In the genomic region with DNA sequence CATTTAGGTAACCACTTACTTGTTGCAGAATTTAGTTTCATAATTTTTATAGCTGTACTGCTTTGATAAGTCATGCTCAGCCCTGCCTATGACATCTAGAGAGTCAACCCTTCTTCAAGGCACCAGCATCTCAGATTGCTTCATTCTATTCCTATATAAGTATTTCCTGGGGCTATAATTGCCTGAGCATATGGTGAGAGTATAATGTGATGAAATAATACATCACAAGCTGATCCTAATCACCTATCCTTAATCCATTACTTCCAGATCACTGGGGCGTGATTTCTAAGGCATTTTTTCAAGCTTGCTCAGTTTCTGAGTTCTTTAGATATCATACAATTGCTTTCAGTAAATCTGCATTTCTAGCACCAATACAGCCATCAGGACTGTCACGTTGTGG, we compare ENCODE assay signal across 23 cellular contexts.
DNase-seq lines count a peak whose midpoint lies in the region; ATAC-seq and TF ChIP-seq lines count a peak whose summit lies in the region.
"Had no signal": no experiment of that assay in that cellular context is flagged by ENCODE, and none has a peak within 500 bp of the region (broad histone marks: within the 10 kb centered on the region; RNA-seq: fewer than 3 reads in every experiment).

No MANE protein-coding gene starts in this region.

- H3K9ac ChIP-seq in SK-N-SH = no peak overlapping the region
- H3K9ac ChIP-seq: BLaER1 treated with 17β-estradiol and CSF1 and Interleukin-3, amounts not matched to agents 10 nM and 100 nM had no signal

- CTCF ChIA-PET in SK-N-SH (lab: Yijun Ruan, JAX) = interaction anchor here (1.1 kb wide), 1 partner anchor 201 kb away, joined by 3 read pairs; no protein-coding TSS in a partner anchor

- TF ChIP-seq POLR2A in gastrocnemius medialis (IDR thresholded peaks at IDR 0.05) = no peak

- H3K4me2 ChIP-seq in SK-N-SH = no peak overlapping the region

- peak in 1 of 2 experiments; percentile 25; a peak in 1 of 4 replicates for TF ChIP-seq EP300 in SK-N-SH (IDR thresholded peaks at IDR 0.05; ENCODE audit: borderline replicate concordance in 1 of 2, low read depth in 1 of 2, low read length in 1 of 2)

- TF ChIP-seq RAD21 in SK-N-SH (IDR thresholded peaks at IDR 0.05; ENCODE audit: low read length) = no peak

- no peak for ATAC-seq in SK-N-SH treated with all-trans-retinoic acid at 6 μM for 48 hours
- no peak for ATAC-seq in gastrocnemius medialis
- ATAC-seq: GM12878, K562, PC-3, T-cell had no signal

- H3K27ac ChIP-seq in SK-N-SH (ENCODE audit: low read depth in 2 of 2, low read length in 1 of 2) (no peak overlapping the region), gastrocnemius medialis (no peak overlapping the region)
- H3K27ac ChIP-seq: BLaER1 treated with 17β-estradiol and CSF1 and Interleukin-3, amounts not matched to agents 10 nM and 100 nM; SJCRH30 had no signal

- in situ Hi-C loops in gastrocnemius medialis (cut with MboI; ENCODE audit: low sequenced_read_pairs in 4 of 4) = no loop called here

- 30% methylated on average over 2 of the region's 2 CpGs for whole genome bisulfite sequencing in SK-N-SH (ENCODE audit: low lambda C conversion rate)

- no peak overlapping the region for H3K4me3 ChIP-seq in SK-N-SH (ENCODE audit: low read depth in 2 of 2, low read length in 1 of 2)
- no peak overlapping the region for H3K4me3 ChIP-seq in gastrocnemius medialis
- H3K4me3 ChIP-seq: BLaER1 treated with 17β-estradiol and CSF1 and Interleukin-3, amounts not matched to agents 10 nM and 100 nM; GM12878; K562; SJCRH30 had no signal

- no peaks in the 10 kb centered on the region for H3K27me3 ChIP-seq in SK-N-SH (ENCODE audit: insufficient read depth)
- H3K27me3 ChIP-seq in gastrocnemius medialis = no peaks in the 10 kb centered on the region
- H3K27me3 ChIP-seq: BLaER1 treated with 17β-estradiol and CSF1 and Interleukin-3, amounts not matched to agents 10 nM and 100 nM; SJCRH30 had no signal

- no peaks in the 10 kb centered on the region for H4K20me1 ChIP-seq in SK-N-SH (ENCODE audit: insufficient read depth)
- H4K20me1 ChIP-seq: BLaER1 treated with 17β-estradiol and CSF1 and Interleukin-3, amounts not matched to agents 10 nM and 100 nM had no signal

- POLR2A ChIA-PET in SK-N-SH (lab: Yijun Ruan, JAX) = no interaction called here

- H3K36me3 ChIP-seq in SK-N-SH (replicated peaks in 1 of 2; ENCODE audit: control insufficient read depth in 1 of 2, insufficient read depth in 2 of 2, low read length in 1 of 2) (no peaks in the 10 kb centered on the region), gastrocnemius medialis (no peaks in the 10 kb centered on the region)
- H3K36me3 ChIP-seq: BLaER1 treated with 17β-estradiol and CSF1 and Interleukin-3, amounts not matched to agents 10 nM and 100 nM; SJCRH30 had no signal

- TF ChIP-seq CTCF in SK-N-SH (IDR thresholded peaks at IDR 0.05) (no peak), gastrocnemius medialis (IDR thresholded peaks at IDR 0.05 in 4 of 5, conservative IDR thresholded peaks at IDR 0.05 in 1 of 5) (no peak)

- DNase-seq in SK-N-SH = no peak
- peak; percentile 57 for DNase-seq in HCEC 1CT
- peak; percentile 44 for DNase-seq in astrocyte of the hippocampus (ENCODE audit: low read depth, low spot score)
- DNase-seq in renal cortical epithelial cell (ENCODE audit: low read depth) = peak; percentile 40
- DNase-seq in LoVo (ENCODE audit: low spot score) = no peak
- no peak for DNase-seq in activated CD4-positive, alpha-beta T cell treated with anti-CD3 and anti-CD28 coated beads, Interleukin-2, amount 50 U/mL, for 48 hours
- no peak for DNase-seq in gastrocnemius medialis
- DNase-seq: 8988T; AML-193; CD4-positive, alpha-beta T cell; GDM1; GOT3; MM.1S; NCI-H2029; NCI-H226; NCI-H510A; SJCRH30; T-cell had no signal

- H3K79me2 ChIP-seq in SK-N-SH (ENCODE audit: insufficient read depth) = no peaks in the 10 kb centered on the region

- H2AFZ ChIP-seq in SK-N-SH (ENCODE audit: low read depth) = no peak overlapping the region

- H3F3A ChIP-seq in SK-N-SH (replicated peaks; ENCODE audit: insufficient read depth) = no peaks in the 10 kb centered on the region

- H3K9me3 ChIP-seq in SK-N-SH (no peaks in the 10 kb centered on the region), gastrocnemius medialis (no peaks in the 10 kb centered on the region)
- H3K9me3 ChIP-seq: SJCRH30 had no signal

- H3K9me2 ChIP-seq in SK-N-SH = no peaks in the 10 kb centered on the region

- intact Hi-C loops in gastrocnemius medialis (cut with DNase I; ENCODE audit: low total_unique reads) = no loop called here

- H3K4me1 ChIP-seq in SK-N-SH (ENCODE audit: control insufficient read depth in 1 of 2, insufficient read depth in 2 of 2, low read depth in 1 of 2, low read length in 1 of 2) (peaks cover 0 to 7% of the 10 kb centered on the region in 2 experiments; a peak in 1 of 4 replicates), gastrocnemius medialis (no peaks in the 10 kb centered on the region)
- H3K4me1 ChIP-seq: SJCRH30 had no signal

TF ChIP-seq in SK-N-SH, 30 proteins besides CTCF, POLR2A, EP300 and RAD21:
- TF ChIP-seq GATA2 (CRISPR knock-in tag; IDR thresholded peaks at IDR 0.05) = peak; percentile 46; the same call in 1 of the 2 replicates
- TF ChIP-seq MAX (IDR thresholded peaks at IDR 0.05; ENCODE audit: low read depth) = no peak

TF ChIP-seq in SK-N-SH treated with all-trans-retinoic acid at 6 μM for 48 hours, 23 proteins besides CTCF, POLR2A, EP300 and RAD21:
- TF ChIP-seq ISL1 (CRISPR knock-in tag; IDR thresholded peaks at IDR 0.05) = no peak
- TF ChIP-seq SNAI2 (CRISPR knock-in tag; IDR thresholded peaks at IDR 0.05) = no peak
- no peak for TF ChIP-seq ZNF8 (CRISPR knock-in tag; IDR thresholded peaks at IDR 0.05)
- TF ChIP-seq PPARA (CRISPR knock-in tag; IDR thresholded peaks at IDR 0.05; ENCODE audit: borderline replicate concordance) = no peak
- no peak for TF ChIP-seq ARNTL (CRISPR knock-in tag; IDR thresholded peaks at IDR 0.05; ENCODE audit: borderline replicate concordance, low read depth)
- TF ChIP-seq ZNF70 (CRISPR knock-in tag; IDR thresholded peaks at IDR 0.05) = no peak
- no peak for TF ChIP-seq ZNF565 (CRISPR knock-in tag; conservative IDR thresholded peaks at IDR 0.05; ENCODE audit: low read depth)
- TF ChIP-seq, protein P1, sequence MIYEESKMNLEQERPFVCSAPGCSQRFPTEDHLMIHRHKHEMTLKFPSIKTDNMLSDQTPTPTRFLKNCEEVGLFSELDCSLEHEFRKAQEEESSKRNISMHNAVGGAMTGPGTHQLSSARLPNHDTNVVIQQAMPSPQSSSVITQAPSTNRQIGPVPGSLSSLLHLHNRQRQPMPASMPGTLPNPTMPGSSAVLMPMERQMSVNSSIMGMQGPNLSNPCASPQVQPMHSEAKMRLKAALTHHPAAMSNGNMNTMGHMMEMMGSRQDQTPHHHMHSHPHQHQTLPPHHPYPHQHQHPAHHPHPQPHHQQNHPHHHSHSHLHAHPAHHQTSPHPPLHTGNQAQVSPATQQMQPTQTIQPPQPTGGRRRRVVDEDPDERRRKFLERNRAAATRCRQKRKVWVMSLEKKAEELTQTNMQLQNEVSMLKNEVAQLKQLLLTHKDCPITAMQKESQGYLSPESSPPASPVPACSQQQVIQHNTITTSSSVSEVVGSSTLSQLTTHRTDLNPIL (CRISPR knock-in tag; IDR thresholded peaks at IDR 0.05; ENCODE audit: low read depth) = no peak
- no peak for TF ChIP-seq CSDC2 (CRISPR knock-in tag; IDR thresholded peaks at IDR 0.05)
- no peak for TF ChIP-seq ZC3H10 (CRISPR knock-in tag; IDR thresholded peaks at IDR 0.05)
- TF ChIP-seq, protein P2, sequence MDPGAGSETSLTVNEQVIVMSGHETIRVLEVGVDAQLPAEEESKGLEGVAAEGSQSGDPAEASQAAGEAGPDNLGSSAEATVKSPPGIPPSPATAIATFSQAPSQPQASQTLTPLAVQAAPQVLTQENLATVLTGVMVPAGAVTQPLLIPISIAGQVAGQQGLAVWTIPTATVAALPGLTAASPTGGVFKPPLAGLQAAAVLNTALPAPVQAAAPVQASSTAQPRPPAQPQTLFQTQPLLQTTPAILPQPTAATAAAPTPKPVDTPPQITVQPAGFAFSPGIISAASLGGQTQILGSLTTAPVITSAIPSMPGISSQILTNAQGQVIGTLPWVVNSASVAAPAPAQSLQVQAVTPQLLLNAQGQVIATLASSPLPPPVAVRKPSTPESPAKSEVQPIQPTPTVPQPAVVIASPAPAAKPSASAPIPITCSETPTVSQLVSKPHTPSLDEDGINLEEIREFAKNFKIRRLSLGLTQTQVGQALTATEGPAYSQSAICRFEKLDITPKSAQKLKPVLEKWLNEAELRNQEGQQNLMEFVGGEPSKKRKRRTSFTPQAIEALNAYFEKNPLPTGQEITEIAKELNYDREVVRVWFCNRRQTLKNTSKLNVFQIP (CRISPR knock-in tag; IDR thresholded peaks at IDR 0.05; ENCODE audit: borderline replicate concordance, low read depth) = no peak
- TF ChIP-seq ESRRG (CRISPR knock-in tag; IDR thresholded peaks at IDR 0.05) = no peak

Comparison
In these comparisons a context has a peak if more than half of its experiments do, and no peak if none do; other contexts are left out.
1. DNase-seq: peak in HCEC 1CT (single experiment), astrocyte of the hippocampus (single experiment) and renal cortical epithelial cell (single experiment); none in SK-N-SH (single experiment), LoVo (single experiment), activated CD4-positive, alpha-beta T cell treated with anti-CD3 and anti-CD28 coated beads, Interleukin-2, amount 50 U/mL, for 48 hours (0 of 2) and gastrocnemius medialis (0 of 2).